ENCODE assay signal across 13 cellular contexts in the genomic region with DNA sequence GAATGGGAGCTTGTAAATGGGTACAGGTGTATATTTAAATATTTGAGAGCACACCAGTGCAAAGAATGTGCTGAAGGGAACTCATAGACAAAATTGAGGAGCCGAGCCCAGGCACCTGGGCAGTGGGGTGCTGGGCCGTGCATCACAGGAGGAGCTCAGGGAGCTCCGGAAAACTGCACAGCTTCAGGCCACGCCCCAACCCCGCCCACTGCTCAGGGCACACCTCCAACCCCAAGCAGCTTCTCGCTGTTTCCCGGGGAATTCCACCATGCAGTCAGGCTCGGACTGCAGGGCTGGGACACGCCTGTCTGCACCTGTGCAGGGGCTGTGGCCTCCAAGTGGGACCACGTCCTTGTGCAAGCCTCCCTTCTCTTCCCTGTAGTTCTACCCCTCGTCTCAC.
DNase-seq lines count a peak whose midpoint lies in the region; ATAC-seq, FAIRE-seq and TF ChIP-seq lines count a peak whose summit lies in the region.
"Had no signal": no experiment of that assay in that cellular context is flagged by ENCODE, and none has a peak within 500 bp of the region (broad histone marks: within the 10 kb centered on the region; RNA-seq: fewer than 3 reads in every experiment).

No MANE protein-coding gene starts in this region.

- H2BK20ac ChIP-seq in IMR-90 (ENCODE audit: low read depth, low read length) (no peak overlapping the region), H1 (ENCODE audit: low read length) (no peak overlapping the region)

- H3K23ac ChIP-seq in IMR-90 (ENCODE audit: low read depth, low read length): no peak overlapping the region
- no peak overlapping the region for H3K23ac ChIP-seq in H1 (ENCODE audit: insufficient read length)

- POLR2A ChIA-PET in IMR-90 (lab: Charles Lee; ENCODE audit: unreplicated experiment) (no interaction called here), H1 (lab: Charles Lee; ENCODE audit: partially characterized antibody) (interaction anchor here (0.9 kb wide), 1 partner anchor 18 kb away, joined by 3 read pairs; no protein-coding TSS in a partner anchor)

- H3K9me3 ChIP-seq in BLaER1 treated with 17β-estradiol and CSF1 and Interleukin-3, amounts not matched to agents 10 nM and 100 nM (replicated peaks in 1 of 11): 0 out of 22 replicates have a peak, but pooled peaks cover 0 to 5% (median 0%) of the 10 kb centered on the region in 11 experiments
- H3K9me3 ChIP-seq in IMR-90 (ENCODE audit: control insufficient read depth, insufficient read depth, low read length) (no peaks in the 10 kb centered on the region), H1 (ENCODE audit: insufficient read depth in 2 of 2, low read depth in 1 of 2, low read length in 1 of 2) (no peaks in the 10 kb centered on the region), mucosa of descending colon (no peaks in the 10 kb centered on the region)

- H2BK5ac ChIP-seq in IMR-90 (ENCODE audit: low read depth, low read length, poor library complexity, severe bottlenecking) (no peak overlapping the region), H1 (ENCODE audit: low read depth, low read length) (no peak overlapping the region)

- peak; percentile 4 for DNase-seq in IMR-90
- DNase-seq in H1 (ENCODE audit: low read depth in 1 of 2, low spot score in 2 of 2): peak in 1 of 2 experiments; percentile 82
- DNase-seq in mucosa of descending colon: peak; percentile 88 to 92 (median 90)
- DNase-seq in superior temporal gyrus (ENCODE audit: extremely low spot score): no peak
- no peak for DNase-seq in stimulated activated naive B cell treated with anti-CD40 and anti-IgM and Interleukin-4, amounts not matched to agents 10 μg/mL and 1 μg/mL and 100 μg/mL, for 72 hours
- DNase-seq: hippocampal formation, NCI-H345, right cardiac atrium had no signal

- no peak for TF ChIP-seq POLR2A in IMR-90 (IDR thresholded peaks at IDR 0.05; ENCODE audit: low read depth, low read length)
- TF ChIP-seq POLR2A in H1 (IDR thresholded peaks at IDR 0.05; ENCODE audit: control extremely low read depth in 1 of 2, low read depth in 2 of 2, low read length in 2 of 2): no peak

- H3K79me1 ChIP-seq in IMR-90 (ENCODE audit: low read depth in 1 of 2, low read length in 2 of 2): 0 out of 4 replicates have a peak, but pooled peaks cover 0 to 3% of the 10 kb centered on the region in 2 experiments
- H3K79me1 ChIP-seq in H1 (ENCODE audit: low read depth, low read length): no peaks in the 10 kb centered on the region

- peak overlapping the region in 3 of 11 experiments; percentile 51 to 58 (median 56); a peak in 5 of 22 replicates for H3K27ac ChIP-seq in BLaER1 treated with 17β-estradiol and CSF1 and Interleukin-3, amounts not matched to agents 10 nM and 100 nM
- H3K27ac ChIP-seq in IMR-90 (ENCODE audit: insufficient read depth, low read length): no peak overlapping the region
- no peak overlapping the region for H3K27ac ChIP-seq in H1 (ENCODE audit: low read depth, low read length)

- no peak for TF ChIP-seq EP300 in H1 (IDR thresholded peaks at IDR 0.05; ENCODE audit: borderline replicate concordance in 1 of 2, low read depth in 2 of 2, low read length in 2 of 2)

- no peak overlapping the region for H3K4me3 Mint-ChIP-seq in stimulated activated naive B cell treated with anti-CD40 and anti-IgM and Interleukin-4, amounts not matched to agents 10 μg/mL and 1 μg/mL and 100 μg/mL, for 72 hours
- H3K4me3 Mint-ChIP-seq: stimulated activated naive CD8-positive, alpha-beta T cell treated with anti-CD3 and anti-CD28 coated beads, Interleukin-15, amount 100 ng/mL, for 72 hours had no signal

- in situ Hi-C loops in IMR-90 (cut with MboI; ENCODE audit: low sequenced_read_pairs): no loop called here

- no CpG with 5 or more reads among the region's 11 CpGs for WGBS in IMR-90 (ENCODE audit: extremely low coverage in 2 of 2, insufficient read length in 1 of 2), 2 experiments
- WGBS in H1 (ENCODE audit: extremely low coverage in 1 of 2, insufficient coverage in 1 of 2, insufficient read length in 1 of 2, insufficient replicate concordance in 2 of 2, low coverage in 1 of 2, low lambda C conversion rate in 2 of 2, missing lambda C conversion rate in 1 of 2), 2 experiments: 67% methylated on average over 11 of the region's 11 CpGs; no CpG with 5 or more reads in 1 of the 2 experiments

- peak overlapping the region in 1 of 10 experiments; percentile 17; a peak in 2 of 20 replicates for H3K4me3 ChIP-seq in BLaER1 treated with 17β-estradiol and CSF1 and Interleukin-3, amounts not matched to agents 10 nM and 100 nM
- no peak overlapping the region for H3K4me3 ChIP-seq in IMR-90 (ENCODE audit: insufficient read depth, low read depth, low read length)
- no peak overlapping the region for H3K4me3 ChIP-seq in H1 (ENCODE audit: extremely low read depth in 1 of 4, insufficient read depth in 2 of 4, low read depth in 3 of 4, low read length in 4 of 4)
- H3K4me3 ChIP-seq in mucosa of descending colon: no peak overlapping the region

- peaks cover 5% of the 10 kb centered on the region; the same call in 1 of the 2 replicates for H3K9me1 ChIP-seq in IMR-90 (ENCODE audit: insufficient read depth, low read length)

- peaks cover 7% of the 10 kb centered on the region; the same call in 1 of the 2 replicates for H3K23me2 ChIP-seq in H1 (ENCODE audit: low read depth, low read length)

- CTCF ChIA-PET in IMR-90 (lab: Yijun Ruan, JAX): no interaction called here
- CTCF ChIA-PET in H1 (lab: Charles Lee; ENCODE audit: partially characterized antibody): interaction anchor here (0.9 to 2.4 kb wide), 5 partner anchors 13 to 51 kb away, joined by 3 to 19 read pairs (median 4); no protein-coding TSS in a partner anchor

- BruUV-seq in IMR-90 (replicated peaks; lab: Mats Ljungman, UMichigan): no TSS peak

- H3K56ac ChIP-seq in IMR-90 (ENCODE audit: extremely low read depth, insufficient read depth, low read length) (no peak overlapping the region), H1 (replicated peaks; ENCODE audit: insufficient read length, low read depth, low read length) (no peak overlapping the region)

- H4K5ac ChIP-seq in IMR-90 (ENCODE audit: low read depth, low read length) (no peak overlapping the region), H1 (ENCODE audit: insufficient read length, low read depth, low read length) (no peak overlapping the region)

- H2AK5ac ChIP-seq in IMR-90 (ENCODE audit: low read depth, low read length) (no peak overlapping the region), H1 (ENCODE audit: low read depth, low read length) (no peak overlapping the region)

- no peak overlapping the region for H3K27ac Mint-ChIP-seq in stimulated activated naive B cell treated with anti-CD40 and anti-IgM and Interleukin-4, amounts not matched to agents 10 μg/mL and 1 μg/mL and 100 μg/mL, for 72 hours

- TF ChIP-seq CTCF in IMR-90 (conservative IDR thresholded peaks at IDR 0.05; ENCODE audit: low read depth, low read length) (no peak), H1 (IDR thresholded peaks at IDR 0.05; ENCODE audit: control extremely low read depth in 1 of 3, insufficient read depth in 1 of 3, low read depth in 1 of 3, low read length in 3 of 3) (no peak), mucosa of descending colon (IDR thresholded peaks at IDR 0.05) (no peak)

- intact Hi-C loops in IMR-90 (cut with micrococcal nuclease): no loop called here
- intact Hi-C loops in mucosa of descending colon (cut with DNase I, micrococcal nuclease): no loop called here

- H3K36me3 ChIP-seq in BLaER1 treated with 17β-estradiol and CSF1 and Interleukin-3, amounts not matched to agents 10 nM and 100 nM: peaks cover 32 to 61% (median 42%) of the 10 kb centered on the region in 11 experiments
- H3K36me3 ChIP-seq in IMR-90 (ENCODE audit: control insufficient read depth, insufficient read depth, low read length): peaks cover 61% of the 10 kb centered on the region
- peaks cover 0 to 7% (median 3%) of the 10 kb centered on the region in 4 experiments; a peak in 5 of 8 replicates for H3K36me3 ChIP-seq in H1 (ENCODE audit: control insufficient read depth in 2 of 4, insufficient read depth in 4 of 4, low read length in 3 of 4)
- H3K36me3 ChIP-seq in mucosa of descending colon (ENCODE audit: low read depth): no peaks in the 10 kb centered on the region

- H3K4me1 Mint-ChIP-seq in stimulated activated naive B cell treated with anti-CD40 and anti-IgM and Interleukin-4, amounts not matched to agents 10 μg/mL and 1 μg/mL and 100 μg/mL, for 72 hours: peaks cover 6 to 7% of the 10 kb centered on the region in 2 donors

- H4K91ac ChIP-seq in IMR-90 (ENCODE audit: insufficient read depth, low read depth, low read length): no peak overlapping the region
- no peak overlapping the region for H4K91ac ChIP-seq in H1 (replicated peaks; ENCODE audit: insufficient read length, low read length)

- H4K20me1 ChIP-seq in BLaER1 treated with 17β-estradiol and CSF1 and Interleukin-3, amounts not matched to agents 10 nM and 100 nM: peaks cover 0 to 31% (median 0%) of the 10 kb centered on the region in 11 experiments; a peak in 6 of 22 replicates
- H4K20me1 ChIP-seq in IMR-90 (ENCODE audit: insufficient read depth, low read length): no peaks in the 10 kb centered on the region
- peaks cover 0 to 7% of the 10 kb centered on the region in 2 experiments for H4K20me1 ChIP-seq in H1 (replicated peaks in 1 of 2; ENCODE audit: control insufficient read depth in 1 of 2, insufficient read depth in 2 of 2, low read length in 2 of 2)

- peaks cover 66 to 76% of the 10 kb centered on the region in 2 donors for H3K36me3 Mint-ChIP-seq in stimulated activated naive B cell treated with anti-CD40 and anti-IgM and Interleukin-4, amounts not matched to agents 10 μg/mL and 1 μg/mL and 100 μg/mL, for 72 hours

- H4K8ac ChIP-seq in IMR-90 (ENCODE audit: low read depth in 2 of 2, low read length in 2 of 2) (no peak overlapping the region), H1 (ENCODE audit: extremely low read depth, insufficient read depth, low read length) (no peak overlapping the region)

- no peak overlapping the region for H3K14ac ChIP-seq in IMR-90 (replicated peaks; ENCODE audit: low read depth, low read length)
- no peak overlapping the region for H3K14ac ChIP-seq in H1 (ENCODE audit: insufficient read length)

- no peak overlapping the region for H2AFZ ChIP-seq in IMR-90 (replicated peaks; ENCODE audit: low read length, poor library complexity)
- H2AFZ ChIP-seq in H1 (ENCODE audit: low read length): no peak overlapping the region

- no peak overlapping the region for H3K9ac ChIP-seq in BLaER1 treated with 17β-estradiol and CSF1 and Interleukin-3, amounts not matched to agents 10 nM and 100 nM
- no peak overlapping the region for H3K9ac ChIP-seq in IMR-90 (ENCODE audit: low read depth, low read length)
- no peak overlapping the region for H3K9ac ChIP-seq in H1 (replicated peaks in 1 of 4; ENCODE audit: extremely low read depth in 1 of 4, low read depth in 3 of 4, low read length in 3 of 4)

- H3K27me3 Mint-ChIP-seq in stimulated activated naive B cell treated with anti-CD40 and anti-IgM and Interleukin-4, amounts not matched to agents 10 μg/mL and 1 μg/mL and 100 μg/mL, for 72 hours: no peaks in the 10 kb centered on the region
- H3K27me3 Mint-ChIP-seq: stimulated activated naive CD8-positive, alpha-beta T cell treated with anti-CD3 and anti-CD28 coated beads, Interleukin-15, amount 100 ng/mL, for 72 hours had no signal

- H2BK120ac ChIP-seq in IMR-90 (ENCODE audit: low read depth, low read length) (no peak overlapping the region), H1 (replicated peaks; ENCODE audit: low read depth, low read length) (no peak overlapping the region)

- H3K4me2 ChIP-seq in BLaER1 treated with 17β-estradiol and CSF1 and Interleukin-3, amounts not matched to agents 10 nM and 100 nM: peak overlapping the region; percentile 73 to 93 (median 88)
- H3K4me2 ChIP-seq in IMR-90 (ENCODE audit: low read depth, low read length): no peak overlapping the region
- no peak overlapping the region for H3K4me2 ChIP-seq in H1 (ENCODE audit: insufficient read depth in 1 of 2, low read depth in 2 of 2, low read length in 2 of 2)

- peaks cover 5% of the 10 kb centered on the region in 2 donors for H3K9me3 Mint-ChIP-seq in stimulated activated naive B cell treated with anti-CD40 and anti-IgM and Interleukin-4, amounts not matched to agents 10 μg/mL and 1 μg/mL and 100 μg/mL, for 72 hours

- H3K4ac ChIP-seq in IMR-90 (ENCODE audit: low read depth, low read length) (no peak overlapping the region), H1 (replicated peaks; ENCODE audit: insufficient read length, low read depth, low read length) (no peak overlapping the region)

- no peak for TF ChIP-seq RAD21 in IMR-90 (IDR thresholded peaks at IDR 0.05; ENCODE audit: low read length)
- TF ChIP-seq RAD21 in H1 (IDR thresholded peaks at IDR 0.05 in 1 of 2, conservative IDR thresholded peaks at IDR 0.05 in 1 of 2; ENCODE audit: low read depth in 2 of 2, low read length in 2 of 2): no peak

- H3K4me1 ChIP-seq in BLaER1 treated with 17β-estradiol and CSF1 and Interleukin-3, amounts not matched to agents 10 nM and 100 nM: peaks cover 50 to 92% (median 90%) of the 10 kb centered on the region in 10 experiments
- H3K4me1 ChIP-seq in IMR-90 (ENCODE audit: control insufficient read depth, insufficient read depth, low read length) (no peaks in the 10 kb centered on the region), H1 (replicated peaks in 1 of 4; ENCODE audit: control insufficient read depth in 3 of 4, insufficient read depth in 4 of 4, low read length in 3 of 4) (no peaks in the 10 kb centered on the region), mucosa of descending colon (ENCODE audit: low read depth) (peaks cover 4% of the 10 kb centered on the region)

- H3K27me3 ChIP-seq in BLaER1 treated with 17β-estradiol and CSF1 and Interleukin-3, amounts not matched to agents 10 nM and 100 nM: peaks cover 0 to 6% (median 0%) of the 10 kb centered on the region in 11 experiments; a peak in 2 of 22 replicates
- H3K27me3 ChIP-seq in IMR-90 (ENCODE audit: control insufficient read depth, insufficient read depth, low read length) (no peaks in the 10 kb centered on the region), H1 (replicated peaks in 1 of 4; ENCODE audit: control insufficient read depth in 3 of 4, extremely low read depth in 1 of 4, insufficient read depth in 3 of 4, low read length in 3 of 4) (no peaks in the 10 kb centered on the region)

- ATAC-seq in IMR-90 (ENCODE audit: low read depth) (no peak), mucosa of descending colon (peak; percentile 94), GM19452 (IDR thresholded peaks at IDR 0.05; ENCODE audit: unreplicated experiment) (no peak), HG02970 (IDR thresholded peaks at IDR 0.05; ENCODE audit: low FRiP score, unreplicated experiment) (no peak)
- ATAC-seq in stimulated activated naive B cell treated with anti-CD40 and anti-IgM and Interleukin-4, amounts not matched to agents 10 μg/mL and 1 μg/mL and 100 μg/mL, for 72 hours (replicated peaks): no peak

- H2BK12ac ChIP-seq in H1 (ENCODE audit: low read depth, low read length): no peak overlapping the region

- no peak overlapping the region for H2BK15ac ChIP-seq in IMR-90 (ENCODE audit: low read depth, low read length)
- H2BK15ac ChIP-seq in H1 (ENCODE audit: low read length): no peak overlapping the region

- dilution Hi-C loops in IMR-90 (cut with HindIII; ENCODE audit: low sequenced_read_pairs, unreplicated experiment): no loop called here

- no peaks in the 10 kb centered on the region for H3K79me2 ChIP-seq in H1 (ENCODE audit: control insufficient read depth in 1 of 2, insufficient read depth in 2 of 2, low read length in 2 of 2)

- no peak overlapping the region for H2AK9ac ChIP-seq in IMR-90 (replicated peaks; ENCODE audit: low read depth, low read length, poor library complexity)

- H3K18ac ChIP-seq in IMR-90 (ENCODE audit: low read depth, low read length) (no peak overlapping the region), H1 (ENCODE audit: extremely low read depth, low read length) (no peak overlapping the region)

- FAIRE-seq in H1 (lab: Jason Lieb, UNC): no peak
- FAIRE-seq: G401.6 had no signal

Comparison
In these comparisons a context has a peak if more than half of its experiments do, and no peak if none do; other contexts are left out.
1. H3K4me2 ChIP-seq: peak in BLaER1 treated with 17β-estradiol and CSF1 and Interleukin-3, amounts not matched to agents 10 nM and 100 nM (11 of 11); none in IMR-90 (single experiment) and H1 (0 of 2).
2. DNase-seq: peak in IMR-90 (single experiment) and mucosa of descending colon (3 of 3); none in superior temporal gyrus (single experiment) and stimulated activated naive B cell treated with anti-CD40 and anti-IgM and Interleukin-4, amounts not matched to agents 10 μg/mL and 1 μg/mL and 100 μg/mL, for 72 hours (single experiment).